ENCODE assay signal across 10 cellular contexts in the genomic region with DNA sequence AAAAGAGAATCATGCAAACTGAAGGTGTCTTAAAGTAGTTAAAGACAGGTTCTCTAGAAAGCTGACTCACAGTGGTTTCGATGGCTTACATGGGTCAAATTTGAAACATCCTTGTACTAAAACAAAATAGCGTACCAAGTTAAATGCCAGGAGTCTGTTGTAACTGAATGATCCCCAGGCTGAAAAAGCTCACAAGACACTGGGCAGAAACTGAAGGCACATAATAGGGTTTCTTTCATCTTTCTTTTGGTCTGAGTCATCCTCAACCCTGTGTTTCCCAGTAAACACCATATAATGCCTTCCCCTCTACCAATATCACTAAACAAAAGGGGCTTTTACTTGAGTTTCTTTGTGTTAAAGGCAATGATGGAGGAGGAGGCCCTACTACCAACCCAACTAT. TPM values are rescaled to one million over a fixed set of nuclear protein-coding genes. Genes with fewer than 3 reads are reported as not detected.
A peak's percentile ranks its signal among the peaks of the same experiment; 100 is the strongest.
DNase-seq lines count a peak whose midpoint lies in the region; ATAC-seq and TF ChIP-seq lines count a peak whose summit lies in the region.
"Had no signal": no experiment of that assay in that cellular context is flagged by ENCODE, and none has a peak within 500 bp of the region (broad histone marks: within the 10 kb centered on the region; RNA-seq: fewer than 3 reads in every experiment).

No MANE protein-coding gene starts in this region.

- peaks cover 21% of the 10 kb centered on the region for H4K20me1 ChIP-seq in osteoblast (ENCODE audit: insufficient read depth, low read length)

- H3K4me1 ChIP-seq in osteoblast (ENCODE audit: insufficient read depth, low read length), result peaks cover under 1% of the 10 kb centered on the region
- H3K4me1 ChIP-seq: HAP-1 had no signal

- no peak overlapping the region for H3K4me2 ChIP-seq in osteoblast (ENCODE audit: insufficient read depth, low read length)

- H3K36me3 ChIP-seq in osteoblast (ENCODE audit: insufficient read depth, low read length), result peaks cover 8% of the 10 kb centered on the region
- H3K36me3 ChIP-seq: HAP-1 had no signal

- DNase-seq in EL (peak; percentile 42), epithelial cell of prostate (ENCODE audit: low read depth, low spot score) (no peak), osteoblast (ENCODE audit: insufficient read length, low spot score, missing footprints) (no peak), NCI-H2029 (lab: John Stamatoyannopoulos, UW) (no peak), ureter (ENCODE audit: low spot score) (no peak)
- no peak for DNase-seq in activated naive CD4-positive, alpha-beta T cell (lab: John Stamatoyannopoulos, UW)
- DNase-seq: posterior cingulate gyrus had no signal

- no peaks in the 10 kb centered on the region for H3K27me3 ChIP-seq in osteoblast (ENCODE audit: insufficient read depth, low read length)

- H3K4me3 ChIP-seq in osteoblast (ENCODE audit: insufficient read depth, low read length), result no peak overlapping the region
- H3K4me3 ChIP-seq: HAP-1 had no signal

- peaks cover 71% of the 10 kb centered on the region for H3K79me2 ChIP-seq in osteoblast (ENCODE audit: insufficient read depth, low read length)

- H2AFZ ChIP-seq in osteoblast (ENCODE audit: low read length), result no peak overlapping the region

- ATAC-seq in GM19397 (IDR thresholded peaks at IDR 0.05; ENCODE audit: unreplicated experiment) (peak; percentile 71), HG03439 (IDR thresholded peaks at IDR 0.05; ENCODE audit: unreplicated experiment) (peak; percentile 85)

- H3K27ac ChIP-seq in epithelial cell of prostate, result peak overlapping the region; percentile 41
- no peak overlapping the region for H3K27ac ChIP-seq in osteoblast (ENCODE audit: low read depth, low read length)

- no peaks in the 10 kb centered on the region for H3K9me3 ChIP-seq in osteoblast (ENCODE audit: low read depth, low read length)
- H3K9me3 ChIP-seq: HAP-1 had no signal

- no peak for TF ChIP-seq CTCF in osteoblast (IDR thresholded peaks at IDR 0.05; ENCODE audit: extremely low read depth, low read depth, low read length)

RNA-seq across cellular contexts. Expression of a gene that starts 12.8 kb away (rescaled TPM):
- total RNA-seq in osteoblast, result 30.8 and 38.0 TPM in 2 replicates
- 16.9 TPM for total RNA-seq in ureter

RNA-seq across cellular contexts. Expression of a gene that starts 44.2 kb away (rescaled TPM):
- total RNA-seq in osteoblast (32.9 and 33.6 TPM in 2 replicates), ureter (128 TPM)
